Comparison of ENCODE assay signal across 9 cellular contexts in genomic region chr2:237473474-237474453, GRCh38. TPM values are rescaled to one million over a fixed set of nuclear protein-coding genes. Genes with fewer than 3 reads are reported as not detected.
DNase-seq lines count a peak whose midpoint lies in the region; ATAC-seq and TF ChIP-seq lines count a peak whose summit lies in the region.
"Had no signal": no experiment of that assay in that cellular context is flagged by ENCODE, and none has a peak within 500 bp of the region (broad histone marks: within the 10 kb centered on the region; RNA-seq: fewer than 3 reads in every experiment).

No MANE protein-coding gene starts in this region.

- peak overlapping the region; percentile 76 for H3K4me3 ChIP-seq in ACC112 (ENCODE audit: low read depth, low read length)
- no peak overlapping the region for H3K4me3 ChIP-seq in HEK293 (ENCODE audit: low read depth, low read length)
- H3K4me3 ChIP-seq in MM.1S (ENCODE audit: low read length) = no peak overlapping the region

- no peaks in the 10 kb centered on the region for H3K36me3 ChIP-seq in ACC112 (ENCODE audit: insufficient read depth, low read length)
- no peaks in the 10 kb centered on the region for H3K36me3 ChIP-seq in HEK293 (ENCODE audit: control insufficient read depth in 2 of 2, insufficient read depth in 1 of 2, low read length in 2 of 2)
- no peaks in the 10 kb centered on the region for H3K36me3 ChIP-seq in MM.1S (replicated peaks; ENCODE audit: insufficient read depth, low read length)

- H3K36me3 Mint-ChIP-seq in mesothelial cell of epicardium = no peaks in the 10 kb centered on the region

- peaks cover 22% of the 10 kb centered on the region for H3K27me3 Mint-ChIP-seq in mesothelial cell of epicardium (ENCODE audit: low read depth)

- H3K9ac ChIP-seq in MM.1S (ENCODE audit: low read length) = no peak overlapping the region

- CTCF ChIA-PET in HEK293 (lab: Yijun Ruan, JAX) = interaction anchor here (0.6 to 1.0 kb wide), 6 partner anchors 8 to 1288 kb away, joined by 3 to 6 read pairs (median 4); no protein-coding TSS in a partner anchor

- H3K4me1 ChIP-seq in ACC112 (ENCODE audit: control insufficient read depth, insufficient read depth, low read length, unreplicated experiment) (peaks cover 34% of the 10 kb centered on the region), HEK293 (ENCODE audit: control insufficient read depth, insufficient read depth, low read length) (no peaks in the 10 kb centered on the region), MM.1S (ENCODE audit: low read length) (no peaks in the 10 kb centered on the region; the same call in 1 of the 2 replicates)

- POLR2A ChIA-PET in HEK293 (lab: Yijun Ruan, JAX) = no interaction called here

- H3K27ac ChIP-seq in ACC112 (ENCODE audit: low read depth, low read length) = peak overlapping the region; percentile 97
- no peak overlapping the region for H3K27ac ChIP-seq in HEK293 (ENCODE audit: extremely low read depth, low read depth, low read length)
- no peak overlapping the region for H3K27ac ChIP-seq in MM.1S (ENCODE audit: low read length)

- H3K79me2 ChIP-seq in ACC112 (ENCODE audit: control insufficient read depth, insufficient read depth, low read length, unreplicated experiment) (no peaks in the 10 kb centered on the region), MM.1S (ENCODE audit: low read length) (no peaks in the 10 kb centered on the region)

- peaks cover 8% of the 10 kb centered on the region for H3K4me1 Mint-ChIP-seq in mesothelial cell of epicardium

- DNase-seq in astrocyte of the hippocampus (ENCODE audit: low read depth, low spot score) (peak; percentile 68), mesothelial cell of epicardium (ENCODE audit: low spot score in 2 of 2, unreplicated experiment in 2 of 2) (no peak), NCI-H2029 (lab: John Stamatoyannopoulos, UW) (no peak), NCI-H2081 (lab: John Stamatoyannopoulos, UW) (no peak), MM.1S (no peak)
- DNase-seq: NCI-H187 treated with DMSO at 0.1 percent for 48 hours had no signal

- no peak for ATAC-seq in GM18858 (IDR thresholded peaks at IDR 0.05; ENCODE audit: unreplicated experiment)

- H2AFZ ChIP-seq in ACC112 (ENCODE audit: low read length, unreplicated experiment) (no peak overlapping the region), MM.1S (ENCODE audit: low read length) (no peak overlapping the region)

- H3K27me3 ChIP-seq in ACC112 (ENCODE audit: insufficient read depth, low read length) = no peaks in the 10 kb centered on the region
- no peaks in the 10 kb centered on the region; the same call in 1 of the 2 replicates for H3K27me3 ChIP-seq in MM.1S (replicated peaks; ENCODE audit: insufficient read depth, low read length)

- peak overlapping the region; percentile 81 for H3K4me3 Mint-ChIP-seq in mesothelial cell of epicardium

- H3K9me3 ChIP-seq in HEK293 (ENCODE audit: control insufficient read depth, insufficient read depth, low read depth, low read length) (no peaks in the 10 kb centered on the region), MM.1S (replicated peaks; ENCODE audit: insufficient read depth, low read length) (no peaks in the 10 kb centered on the region)

- no peaks in the 10 kb centered on the region for H3K9me3 Mint-ChIP-seq in mesothelial cell of epicardium

- no peaks in the 10 kb centered on the region for H4K20me1 ChIP-seq in MM.1S (ENCODE audit: insufficient read depth, low read length)

- H3F3A ChIP-seq in MM.1S (ENCODE audit: insufficient read depth, low read length) = no peaks in the 10 kb centered on the region

- no peak overlapping the region for H3K4me2 ChIP-seq in MM.1S (ENCODE audit: low read depth, low read length)

- H3K9me2 ChIP-seq in MM.1S (replicated peaks; ENCODE audit: insufficient read depth, low read length) = no peaks in the 10 kb centered on the region

- no peak overlapping the region for H3K27ac Mint-ChIP-seq in mesothelial cell of epicardium

- TF ChIP-seq CTCF in HEK293 (tag by site-specific recombination; IDR thresholded peaks at IDR 0.05) (no peak), mesothelial cell of epicardium (IDR thresholded peaks at IDR 0.05; ENCODE audit: unreplicated experiment) (no peak), MM.1S (IDR thresholded peaks at IDR 0.05; ENCODE audit: low read length) (no peak)

TF ChIP-seq in HEK293, 187 proteins besides CTCF, POLR2A, EP300 and RAD21:
- TF ChIP-seq ZNF391 (tag by site-specific recombination; IDR thresholded peaks at IDR 0.05; ENCODE audit: borderline replicate concordance, low read depth) = no peak
- peak; percentile 55 for TF ChIP-seq EGR2 (tag by site-specific recombination; IDR thresholded peaks at IDR 0.05; ENCODE audit: low read depth)
- peak; percentile 65 for TF ChIP-seq ZFHX2 (tag by site-specific recombination; conservative IDR thresholded peaks at IDR 0.05)

RNA-seq across cellular contexts. Expression of gene MLPH, which starts 13.3 kb away (rescaled TPM):
- total RNA-seq in mesothelial cell of epicardium = 6.1 to 7.7 TPM (median 7.5 TPM) in 3 replicates

RNA-seq across cellular contexts. Expression of gene COL6A3, which starts 59.8 kb away (rescaled TPM):
- total RNA-seq in mesothelial cell of epicardium = 544 to 655 TPM (median 645 TPM) in 3 replicates
